8 cellular contexts compared by ENCODE assay signal in genomic region chr15:77070180-77070499, GRCh38. TPM values are rescaled to one million over a fixed set of nuclear protein-coding genes. Genes with fewer than 3 reads are reported as not detected.
DNase-seq lines count a peak whose midpoint lies in the region; ATAC-seq and TF ChIP-seq lines count a peak whose summit lies in the region.

No MANE protein-coding gene starts in this region.

- H3K4me3 ChIP-seq in SK-N-SH (ENCODE audit: low read depth in 2 of 2, low read length in 1 of 2): peak overlapping the region; percentile 87 to 97

- H3K79me2 ChIP-seq in SK-N-SH (ENCODE audit: insufficient read depth): peaks cover 53% of the 10 kb centered on the region

- H3K9me3 ChIP-seq in SK-N-SH: no peaks in the 10 kb centered on the region

- TF ChIP-seq RAD21 in SK-N-SH (IDR thresholded peaks at IDR 0.05; ENCODE audit: low read length): no peak

- peaks cover 8% of the 10 kb centered on the region for H3F3A ChIP-seq in SK-N-SH (replicated peaks; ENCODE audit: insufficient read depth)

- CTCF ChIA-PET in SK-N-SH (lab: Yijun Ruan, JAX): interaction anchor here (1.3 kb wide), 1 partner anchor 10 kb away, joined by 4 read pairs; no protein-coding TSS in a partner anchor

- H3K4me1 ChIP-seq in SK-N-SH (ENCODE audit: control insufficient read depth in 1 of 2, insufficient read depth in 2 of 2, low read depth in 1 of 2, low read length in 1 of 2): peaks cover 13 to 14% of the 10 kb centered on the region in 2 experiments; a peak in 3 of 4 replicates

- peaks cover 49% of the 10 kb centered on the region for H4K20me1 ChIP-seq in SK-N-SH (ENCODE audit: insufficient read depth)

- H3K4me3 Mint-ChIP-seq in activated T-helper 17 cell treated with anti-CD3 and anti-CD28 coated beads, Interleukin-2, amount 50 U/mL, for 72 hours: peak overlapping the region; percentile 68
- peak overlapping the region; percentile 81 to 90 (median 83) for H3K4me3 Mint-ChIP-seq in immature natural killer cell

- no peaks in the 10 kb centered on the region for H3K27me3 Mint-ChIP-seq in activated T-helper 17 cell treated with anti-CD3 and anti-CD28 coated beads, Interleukin-2, amount 50 U/mL, for 72 hours
- H3K27me3 Mint-ChIP-seq in immature natural killer cell (ENCODE audit: low read depth in 3 of 3): peaks cover 0 to 12% (median 6%) of the 10 kb centered on the region in 3 donors

- peaks cover 9 to 11% of the 10 kb centered on the region in 2 experiments for H3K36me3 ChIP-seq in SK-N-SH (replicated peaks in 1 of 2; ENCODE audit: control insufficient read depth in 1 of 2, insufficient read depth in 2 of 2, low read length in 1 of 2)

- no peaks in the 10 kb centered on the region for H3K9me2 ChIP-seq in SK-N-SH

- H2AFZ ChIP-seq in SK-N-SH (ENCODE audit: low read depth): peak overlapping the region; percentile 26; the same call in 1 of the 2 replicates

- no peak overlapping the region for H3K27ac Mint-ChIP-seq in activated T-helper 17 cell treated with anti-CD3 and anti-CD28 coated beads, Interleukin-2, amount 50 U/mL, for 72 hours
- H3K27ac Mint-ChIP-seq in immature natural killer cell: peak overlapping the region in 4 of 6 donors; percentile 67 to 90 (median 78)

- no peaks in the 10 kb centered on the region for H3K27me3 ChIP-seq in SK-N-SH (ENCODE audit: insufficient read depth)

- POLR2A ChIA-PET in SK-N-SH (lab: Yijun Ruan, JAX): interaction anchor here (1.0 kb wide), 1 partner anchor 11 kb away, joined by 3 read pairs; no protein-coding TSS in a partner anchor

- H3K27ac ChIP-seq in SK-N-SH (ENCODE audit: low read depth in 2 of 2, low read length in 1 of 2): peak overlapping the region; percentile 79 to 96
- peak overlapping the region; percentile 56 for H3K27ac ChIP-seq in substantia nigra (ENCODE audit: low read depth, low read length, poor library complexity, severe bottlenecking)

- H3K4me2 ChIP-seq in SK-N-SH: peak overlapping the region; percentile 94

- WGBS in SK-N-SH (ENCODE audit: low lambda C conversion rate): 0% methylated on average over 6 of the region's 18 CpGs

- H3K9me3 Mint-ChIP-seq in activated T-helper 17 cell treated with anti-CD3 and anti-CD28 coated beads, Interleukin-2, amount 50 U/mL, for 72 hours: no peaks in the 10 kb centered on the region
- H3K9me3 Mint-ChIP-seq in immature natural killer cell: no peaks in the 10 kb centered on the region

- no peak for TF ChIP-seq CTCF in SK-N-SH (IDR thresholded peaks at IDR 0.05)

- H3K36me3 Mint-ChIP-seq in activated T-helper 17 cell treated with anti-CD3 and anti-CD28 coated beads, Interleukin-2, amount 50 U/mL, for 72 hours (ENCODE audit: low read depth): no peaks in the 10 kb centered on the region
- no peaks in the 10 kb centered on the region for H3K36me3 Mint-ChIP-seq in immature natural killer cell

- H3K9ac ChIP-seq in SK-N-SH: peak overlapping the region; percentile 90

- no peak for TF ChIP-seq EP300 in SK-N-SH (IDR thresholded peaks at IDR 0.05; ENCODE audit: borderline replicate concordance in 1 of 2, low read depth in 1 of 2, low read length in 1 of 2)

- no peak for DNase-seq in SK-N-SH
- no peak for DNase-seq in immature natural killer cell
- no peak for DNase-seq in substantia nigra (lab: John Stamatoyannopoulos, UW)
- no peak for DNase-seq in NCI-H526 treated with DMSO at 0.1 percent for 48 hours (lab: John Stamatoyannopoulos, UW)

- H3K4me1 Mint-ChIP-seq in activated T-helper 17 cell treated with anti-CD3 and anti-CD28 coated beads, Interleukin-2, amount 50 U/mL, for 72 hours: peaks cover 19% of the 10 kb centered on the region
- H3K4me1 Mint-ChIP-seq in immature natural killer cell: peaks cover 28 to 48% of the 10 kb centered on the region in 2 donors

- ATAC-seq in SK-N-SH treated with all-trans-retinoic acid at 6 μM for 48 hours (no peak), HG03159 (IDR thresholded peaks at IDR 0.05; ENCODE audit: unreplicated experiment) (no peak), GM21528 (IDR thresholded peaks at IDR 0.05; ENCODE audit: low FRiP score, unreplicated experiment) (no peak)
- no peak for ATAC-seq in activated T-helper 17 cell treated with anti-CD3 and anti-CD28 coated beads, Interleukin-2, amount 50 U/mL, for 72 hours (replicated peaks)

TF ChIP-seq in SK-N-SH, 30 proteins besides CTCF, POLR2A, EP300 and RAD21 (continues in another document):
- TF ChIP-seq TEAD4 (IDR thresholded peaks at IDR 0.05; ENCODE audit: borderline replicate concordance, insufficient read depth) (no peak), SIN3A (IDR thresholded peaks at IDR 0.05; ENCODE audit: borderline replicate concordance, low read depth, low read length) (no peak), RXRA (IDR thresholded peaks at IDR 0.05; ENCODE audit: borderline replicate concordance, low read depth) (no peak), JUND (IDR thresholded peaks at IDR 0.05) (no peak), ELF1 (IDR thresholded peaks at IDR 0.05) (no peak), FOXM1 (IDR thresholded peaks at IDR 0.05; ENCODE audit: low read depth) (no peak), NFIC (IDR thresholded peaks at IDR 0.05; ENCODE audit: borderline replicate concordance) (no peak)
- TF ChIP-seq, protein P1, sequence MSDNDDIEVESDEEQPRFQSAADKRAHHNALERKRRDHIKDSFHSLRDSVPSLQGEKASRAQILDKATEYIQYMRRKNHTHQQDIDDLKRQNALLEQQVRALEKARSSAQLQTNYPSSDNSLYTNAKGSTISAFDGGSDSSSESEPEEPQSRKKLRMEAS (IDR thresholded peaks at IDR 0.05; ENCODE audit: low read depth): no peak

TF ChIP-seq in SK-N-SH treated with all-trans-retinoic acid at 6 μM for 48 hours, 23 proteins besides CTCF, POLR2A, EP300 and RAD21 (continues in another document):
- TF ChIP-seq, protein P2, sequence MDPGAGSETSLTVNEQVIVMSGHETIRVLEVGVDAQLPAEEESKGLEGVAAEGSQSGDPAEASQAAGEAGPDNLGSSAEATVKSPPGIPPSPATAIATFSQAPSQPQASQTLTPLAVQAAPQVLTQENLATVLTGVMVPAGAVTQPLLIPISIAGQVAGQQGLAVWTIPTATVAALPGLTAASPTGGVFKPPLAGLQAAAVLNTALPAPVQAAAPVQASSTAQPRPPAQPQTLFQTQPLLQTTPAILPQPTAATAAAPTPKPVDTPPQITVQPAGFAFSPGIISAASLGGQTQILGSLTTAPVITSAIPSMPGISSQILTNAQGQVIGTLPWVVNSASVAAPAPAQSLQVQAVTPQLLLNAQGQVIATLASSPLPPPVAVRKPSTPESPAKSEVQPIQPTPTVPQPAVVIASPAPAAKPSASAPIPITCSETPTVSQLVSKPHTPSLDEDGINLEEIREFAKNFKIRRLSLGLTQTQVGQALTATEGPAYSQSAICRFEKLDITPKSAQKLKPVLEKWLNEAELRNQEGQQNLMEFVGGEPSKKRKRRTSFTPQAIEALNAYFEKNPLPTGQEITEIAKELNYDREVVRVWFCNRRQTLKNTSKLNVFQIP (CRISPR knock-in tag; IDR thresholded peaks at IDR 0.05; ENCODE audit: borderline replicate concordance, low read depth): no peak
- TF ChIP-seq ESRRG (CRISPR knock-in tag; IDR thresholded peaks at IDR 0.05) (no peak), ZNF8 (CRISPR knock-in tag; IDR thresholded peaks at IDR 0.05) (no peak), TCF4 (CRISPR knock-in tag; IDR thresholded peaks at IDR 0.05; ENCODE audit: borderline replicate concordance) (no peak), PPARA (CRISPR knock-in tag; IDR thresholded peaks at IDR 0.05; ENCODE audit: borderline replicate concordance) (no peak), GLIS3 (CRISPR knock-in tag; IDR thresholded peaks at IDR 0.05) (no peak), BACH2 (CRISPR knock-in tag; IDR thresholded peaks at IDR 0.05; ENCODE audit: borderline replicate concordance) (no peak), ZNF70 (CRISPR knock-in tag; IDR thresholded peaks at IDR 0.05) (no peak), ZFP3 (CRISPR knock-in tag; IDR thresholded peaks at IDR 0.05) (no peak), ZC3H10 (CRISPR knock-in tag; IDR thresholded peaks at IDR 0.05) (no peak), SNAI2 (CRISPR knock-in tag; IDR thresholded peaks at IDR 0.05) (no peak)
- TF ChIP-seq, protein P3, sequence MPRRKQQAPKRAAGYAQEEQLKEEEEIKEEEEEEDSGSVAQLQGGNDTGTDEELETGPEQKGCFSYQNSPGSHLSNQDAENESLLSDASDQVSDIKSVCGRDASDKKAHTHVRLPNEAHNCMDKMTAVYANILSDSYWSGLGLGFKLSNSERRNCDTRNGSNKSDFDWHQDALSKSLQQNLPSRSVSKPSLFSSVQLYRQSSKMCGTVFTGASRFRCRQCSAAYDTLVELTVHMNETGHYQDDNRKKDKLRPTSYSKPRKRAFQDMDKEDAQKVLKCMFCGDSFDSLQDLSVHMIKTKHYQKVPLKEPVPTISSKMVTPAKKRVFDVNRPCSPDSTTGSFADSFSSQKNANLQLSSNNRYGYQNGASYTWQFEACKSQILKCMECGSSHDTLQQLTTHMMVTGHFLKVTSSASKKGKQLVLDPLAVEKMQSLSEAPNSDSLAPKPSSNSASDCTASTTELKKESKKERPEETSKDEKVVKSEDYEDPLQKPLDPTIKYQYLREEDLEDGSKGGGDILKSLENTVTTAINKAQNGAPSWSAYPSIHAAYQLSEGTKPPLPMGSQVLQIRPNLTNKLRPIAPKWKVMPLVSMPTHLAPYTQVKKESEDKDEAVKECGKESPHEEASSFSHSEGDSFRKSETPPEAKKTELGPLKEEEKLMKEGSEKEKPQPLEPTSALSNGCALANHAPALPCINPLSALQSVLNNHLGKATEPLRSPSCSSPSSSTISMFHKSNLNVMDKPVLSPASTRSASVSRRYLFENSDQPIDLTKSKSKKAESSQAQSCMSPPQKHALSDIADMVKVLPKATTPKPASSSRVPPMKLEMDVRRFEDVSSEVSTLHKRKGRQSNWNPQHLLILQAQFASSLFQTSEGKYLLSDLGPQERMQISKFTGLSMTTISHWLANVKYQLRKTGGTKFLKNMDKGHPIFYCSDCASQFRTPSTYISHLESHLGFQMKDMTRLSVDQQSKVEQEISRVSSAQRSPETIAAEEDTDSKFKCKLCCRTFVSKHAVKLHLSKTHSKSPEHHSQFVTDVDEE (CRISPR knock-in tag; IDR thresholded peaks at IDR 0.05): no peak

RNA-seq across cellular contexts. Expression of gene TSPAN3, which starts 0.8 kb away (rescaled TPM):
- polyA plus RNA-seq in SK-N-SH (2012; rRNA removed): 409 and 600 TPM in 2 replicates
- polyA plus RNA-seq in SK-N-SH (2012; cell fraction: cytosol; rRNA removed): 514 and 573 TPM in 2 replicates
- polyA plus RNA-seq in SK-N-SH (2012; cell fraction: nucleus; rRNA removed): 155 and 239 TPM in 2 replicates
- 10 to 100 TPM in 1 of 2 donors, 1 to 10 TPM in 1; 9.6 to 27.6 TPM for total RNA-seq in activated T-helper 17 cell treated with anti-CD3 and anti-CD28 coated beads, Interleukin-2, amount 50 U/mL, for 72 hours
- polyA plus RNA-seq in immature natural killer cell: 100 to 1,000 TPM in 2 of 3 donors, 10 to 100 TPM in 1; 96.3 to 145 (median 105) TPM
